Comparison of ENCODE assay signal across 22 cellular contexts in genomic region chr7:15131661-15132060, GRCh38.
DNase-seq lines count a peak whose midpoint lies in the region; ATAC-seq and TF ChIP-seq lines count a peak whose summit lies in the region.
"Had no signal": no experiment of that assay in that cellular context is flagged by ENCODE, and none has a peak within 500 bp of the region (broad histone marks: within the 10 kb centered on the region; RNA-seq: fewer than 3 reads in every experiment).

No MANE protein-coding gene starts in this region.

- H3K14ac ChIP-seq in mesenchymal stem cell (ENCODE audit: low read length in 2 of 2): no peak overlapping the region

- H3K9me3 ChIP-seq in Loucy (ENCODE audit: insufficient read depth, low read depth, low read length): no peaks in the 10 kb centered on the region
- no peaks in the 10 kb centered on the region for H3K9me3 ChIP-seq in adipocyte (ENCODE audit: control insufficient read depth, low read length)
- no peaks in the 10 kb centered on the region for H3K9me3 ChIP-seq in mesenchymal stem cell (ENCODE audit: control insufficient read depth, low read length)
- H3K9me3 ChIP-seq: Peyer's patch had no signal

- H3K9me2 ChIP-seq in Loucy (replicated peaks; ENCODE audit: low read depth, low read length): no peaks in the 10 kb centered on the region

- no peak overlapping the region for H3K4me3 ChIP-seq in Loucy (ENCODE audit: low read length, poor library complexity, severe bottlenecking)
- no peak overlapping the region for H3K4me3 ChIP-seq in adipocyte (ENCODE audit: low read length)
- no peak overlapping the region for H3K4me3 ChIP-seq in mesenchymal stem cell (ENCODE audit: insufficient read depth in 1 of 2, low read depth in 1 of 2, low read length in 2 of 2)
- H3K4me3 ChIP-seq: Peyer's patch had no signal

- 82% methylated on average over 1 of the region's 1 CpG for WGBS in mesenchymal stem cell

- no peaks in the 10 kb centered on the region for H3K79me1 ChIP-seq in mesenchymal stem cell (replicated peaks; ENCODE audit: low read length, poor library complexity, severe bottlenecking)

- peak; percentile 9 for DNase-seq in Ammon's horn (ENCODE audit: low spot score)
- peak; percentile 7 for DNase-seq in adipocyte (ENCODE audit: low read depth)
- peak; percentile 2 for DNase-seq in mesenchymal stem cell
- no peak for DNase-seq in NCI-H128 (lab: John Stamatoyannopoulos, UW; ENCODE audit: unreplicated experiment)
- DNase-seq in NCI-H1436 (lab: John Stamatoyannopoulos, UW): no peak
- no peak for DNase-seq in NCI-H2196 treated with DMSO at 0.1 percent for 48 hours (lab: John Stamatoyannopoulos, UW; ENCODE audit: unreplicated experiment)
- DNase-seq: 8988T; C1 segment of cervical spinal cord; CD8-positive, alpha-beta T cell; EL; H9; Karpas-422; MM.1S; NCI-H1092; NCI-H146; NCI-H2029 treated with DMSO at 0.1 percent for 48 hours; NCI-H526; Peyer's patch; SW 1271; T-helper 17 cell had no signal

- no peak overlapping the region for H2BK120ac ChIP-seq in mesenchymal stem cell (ENCODE audit: low read depth, low read length)

- no peak overlapping the region for H4K91ac ChIP-seq in mesenchymal stem cell (ENCODE audit: low read length)

- H3K4me1 ChIP-seq in Loucy (ENCODE audit: insufficient read depth, low read length, poor library complexity, severe bottlenecking) (peaks cover 4% of the 10 kb centered on the region), adipocyte (ENCODE audit: control insufficient read depth, insufficient read depth, low read length) (peaks cover 7% of the 10 kb centered on the region), mesenchymal stem cell (ENCODE audit: control insufficient read depth, insufficient read depth, low read depth, low read length) (no peaks in the 10 kb centered on the region)
- H3K4me1 ChIP-seq: Peyer's patch had no signal

- ATAC-seq in HG02884 (IDR thresholded peaks at IDR 0.05; ENCODE audit: unreplicated experiment): no peak
- ATAC-seq: CD8-positive, alpha-beta T cell; T-helper 17 cell had no signal

- no peaks in the 10 kb centered on the region for H3K79me2 ChIP-seq in Loucy (ENCODE audit: insufficient read depth, low read length)

- H2BK15ac ChIP-seq in mesenchymal stem cell (ENCODE audit: low read depth, poor library complexity, severe bottlenecking): no peak overlapping the region

- 0 out of 2 replicates have a peak overlapping the region, but pooled peaks have one; percentile 27 for H2AFZ ChIP-seq in Loucy (ENCODE audit: low read length)
- H2AFZ ChIP-seq in mesenchymal stem cell (ENCODE audit: low read depth, low read length): no peak overlapping the region

- TF ChIP-seq CTCF in Loucy (conservative IDR thresholded peaks at IDR 0.05; ENCODE audit: low read length): no peak

- no peak overlapping the region for H3K23ac ChIP-seq in mesenchymal stem cell (ENCODE audit: low read length in 2 of 2)

- H2AK5ac ChIP-seq in mesenchymal stem cell (ENCODE audit: low read length, severe bottlenecking): no peak overlapping the region

- peak overlapping the region in 1 of 2 experiments; percentile 66 for H3K18ac ChIP-seq in mesenchymal stem cell (ENCODE audit: low read depth in 1 of 2, low read length in 2 of 2)

- H3K4me2 ChIP-seq in Loucy (ENCODE audit: low read depth, low read length, poor library complexity, severe bottlenecking): no peak overlapping the region
- H3K4me2 ChIP-seq in mesenchymal stem cell (ENCODE audit: low read length, poor library complexity, severe bottlenecking): no peak overlapping the region

- H3F3A ChIP-seq in Loucy (ENCODE audit: low read depth): no peaks in the 10 kb centered on the region

- peak overlapping the region in 1 of 2 experiments; percentile 31 for H3K4ac ChIP-seq in mesenchymal stem cell (ENCODE audit: low read depth in 1 of 2, low read length in 2 of 2)

- no peak overlapping the region for H2BK5ac ChIP-seq in mesenchymal stem cell (ENCODE audit: low read depth, low read length, poor library complexity, severe bottlenecking)

- H3K36me3 ChIP-seq in Loucy (ENCODE audit: insufficient read depth, low read length) (no peaks in the 10 kb centered on the region), adipocyte (ENCODE audit: control insufficient read depth, insufficient read depth, low read length, severe bottlenecking) (no peaks in the 10 kb centered on the region), mesenchymal stem cell (ENCODE audit: control insufficient read depth in 1 of 2, insufficient read depth in 2 of 2, low read depth in 1 of 2, low read length in 2 of 2) (no peaks in the 10 kb centered on the region)
- H3K36me3 ChIP-seq: Peyer's patch had no signal

- no peaks in the 10 kb centered on the region for H3K27me3 ChIP-seq in Loucy (ENCODE audit: insufficient read depth, low read length, poor library complexity, severe bottlenecking)
- H3K27me3 ChIP-seq in adipocyte (replicated peaks; ENCODE audit: control insufficient read depth, insufficient read depth, low read length): no peaks in the 10 kb centered on the region
- no peaks in the 10 kb centered on the region for H3K27me3 ChIP-seq in mesenchymal stem cell (ENCODE audit: control insufficient read depth in 1 of 2, insufficient read depth in 1 of 2, low read length in 2 of 2)
- H3K27me3 ChIP-seq: Peyer's patch had no signal

- no peak overlapping the region for H2BK12ac ChIP-seq in mesenchymal stem cell (ENCODE audit: low read length in 2 of 2)

- no peak overlapping the region for H3K27ac ChIP-seq in mesenchymal stem cell (ENCODE audit: low read length, poor library complexity, severe bottlenecking)
- H3K27ac ChIP-seq: Peyer's patch had no signal

- no peaks in the 10 kb centered on the region for H4K20me1 ChIP-seq in Loucy (ENCODE audit: insufficient read depth, low read length, poor library complexity, severe bottlenecking)

- H3K9ac ChIP-seq in Loucy (ENCODE audit: low read depth, low read length, poor library complexity, severe bottlenecking) (no peak overlapping the region), adipocyte (ENCODE audit: low read length) (no peak overlapping the region), mesenchymal stem cell (ENCODE audit: low read length) (no peak overlapping the region)

- peak overlapping the region; percentile 36 for H4K8ac ChIP-seq in mesenchymal stem cell (ENCODE audit: low read length)

Comparison
In these comparisons a context has a peak if more than half of its experiments do, and no peak if none do; other contexts are left out.
1. DNase-seq: peak in Ammon's horn (single experiment), adipocyte (single experiment) and mesenchymal stem cell (single experiment); none in NCI-H128 (single experiment), NCI-H1436 (single experiment) and NCI-H2196 treated with DMSO at 0.1 percent for 48 hours (single experiment).